Comparison of ENCODE assay signal across 8 cellular contexts in genomic region chr17:48429638-48430586, GRCh38. TPM values are rescaled to one million over a fixed set of nuclear protein-coding genes. Genes with fewer than 3 reads are reported as not detected.
DNase-seq lines count a peak whose midpoint lies in the region; ATAC-seq, FAIRE-seq and TF ChIP-seq lines count a peak whose summit lies in the region.

Gene SKAP1 (minus strand): TSS chr17:48430214.

- no peaks in the 10 kb centered on the region for H3K9me3 ChIP-seq in kidney (ENCODE audit: control insufficient read depth in 1 of 2, low read length in 2 of 2)

- peak; percentile 84 to 88 for ATAC-seq in activated T-cell treated with anti-CD3 and anti-CD28 coated beads, Interleukin-2, amount 50 U/mL, for 72 hours (replicated peaks in 1 of 2)

- TF ChIP-seq CTCF in kidney (IDR thresholded peaks at IDR 0.05; ENCODE audit: borderline replicate concordance, extremely low read depth, insufficient read depth) = no peak

- H3K36me3 Mint-ChIP-seq in activated T-cell treated with anti-CD3 and anti-CD28 coated beads, Interleukin-2, amount 50 U/mL, for 72 hours (ENCODE audit: insufficient read depth in 2 of 2) = peaks cover 4 to 6% of the 10 kb centered on the region in 2 donors

- intact Hi-C loops in kidney (cut with DNase I) = no loop called here

- H3K27ac ChIP-seq in kidney (ENCODE audit: low read depth in 2 of 2, low read length in 2 of 2) = peak within 1 kb of the TSS; percentile 63 to 70

- peak within 1 kb of the TSS; percentile 43 to 55 for H3K9ac ChIP-seq in kidney (ENCODE audit: low read length in 2 of 2)

- H3K36me3 ChIP-seq in kidney (ENCODE audit: control insufficient read depth in 1 of 2, insufficient read depth in 2 of 2, low read length in 2 of 2) = no peaks in the 10 kb centered on the region

- DNase-seq in HT-29 (ENCODE audit: low spot score) (peak; percentile 71), kidney (peak; percentile 89), islet precursor cell (no peak), NCI-H2171 (lab: John Stamatoyannopoulos, UW) (no peak), H54 (ENCODE audit: insufficient read length, low spot score) (no peak)
- peak; percentile 76 to 86 for DNase-seq in activated T-cell treated with anti-CD3 and anti-CD28 coated beads, Interleukin-2, amount 50 U/mL, for 72 hours
- peak; percentile 32 to 65 (median 50) for DNase-seq in stimulated activated naive CD4-positive, alpha-beta T cell (lab: John Stamatoyannopoulos, UW)

- FAIRE-seq in kidney (lab: Jason Lieb, UNC) (no peak), H54 (lab: Jason Lieb, UNC) (no peak)

- peak within 1 kb of the TSS; percentile 92 to 96 for H3K4me3 Mint-ChIP-seq in activated T-cell treated with anti-CD3 and anti-CD28 coated beads, Interleukin-2, amount 50 U/mL, for 72 hours

- H3K4me1 ChIP-seq in kidney (ENCODE audit: control insufficient read depth in 1 of 2, insufficient read depth in 1 of 2, low read depth in 1 of 2, low read length in 2 of 2) = peaks cover 0 to 10% of the 10 kb centered on the region in 2 donors

- peak within 1 kb of the TSS; percentile 48 to 54 for H3K4me3 ChIP-seq in kidney (ENCODE audit: low read length in 2 of 2)

- H3K27me3 Mint-ChIP-seq in activated T-cell treated with anti-CD3 and anti-CD28 coated beads, Interleukin-2, amount 50 U/mL, for 72 hours (ENCODE audit: low read depth) = no peaks in the 10 kb centered on the region

- H3K27ac Mint-ChIP-seq in activated T-cell treated with anti-CD3 and anti-CD28 coated beads, Interleukin-2, amount 50 U/mL, for 72 hours = peak within 1 kb of the TSS; percentile 97

- H3K9me3 Mint-ChIP-seq in activated T-cell treated with anti-CD3 and anti-CD28 coated beads, Interleukin-2, amount 50 U/mL, for 72 hours = no peaks in the 10 kb centered on the region

- H3K4me1 Mint-ChIP-seq in activated T-cell treated with anti-CD3 and anti-CD28 coated beads, Interleukin-2, amount 50 U/mL, for 72 hours (ENCODE audit: low read depth) = peaks cover 66% of the 10 kb centered on the region

- peak; percentile 65 for TF ChIP-seq POLR2A in GM18526 (IDR thresholded peaks at IDR 0.05; ENCODE audit: extremely low read depth, insufficient read length)
- TF ChIP-seq POLR2A in H54 (IDR thresholded peaks at IDR 0.05; ENCODE audit: low read depth, low read length) = no peak

RNA-seq across cellular contexts. Expression of gene SKAP1, which starts in this region (rescaled TPM):
- 4.3 and 4.7 TPM in 2 replicates for total RNA-seq in HT-29 (2014; rRNA removed; shearing (Covaris generic))
- 100 to 1,000 TPM in 1 of 2 donors, 10 to 100 TPM in 1; 96.6 to 108 TPM for total RNA-seq in activated T-cell treated with anti-CD3 and anti-CD28 coated beads, Interleukin-2, amount 50 U/mL, for 72 hours
- 34.8 TPM for total RNA-seq in kidney
- 42.6 TPM for polyA plus RNA-seq in kidney (ENCODE audit: insufficient read depth, low read depth, low replicate concordance)

Comparison
In these comparisons a context has a peak if more than half of its experiments do, and no peak if none do; other contexts are left out.
1. DNase-seq: peak in HT-29 (single experiment), activated T-cell treated with anti-CD3 and anti-CD28 coated beads, Interleukin-2, amount 50 U/mL, for 72 hours (2 of 2), kidney (single experiment) and stimulated activated naive CD4-positive, alpha-beta T cell (6 of 6); none in islet precursor cell (single experiment), NCI-H2171 (single experiment) and H54 (single experiment).